Comparison of ENCODE assay signal across 24 cellular contexts in the genomic region with DNA sequence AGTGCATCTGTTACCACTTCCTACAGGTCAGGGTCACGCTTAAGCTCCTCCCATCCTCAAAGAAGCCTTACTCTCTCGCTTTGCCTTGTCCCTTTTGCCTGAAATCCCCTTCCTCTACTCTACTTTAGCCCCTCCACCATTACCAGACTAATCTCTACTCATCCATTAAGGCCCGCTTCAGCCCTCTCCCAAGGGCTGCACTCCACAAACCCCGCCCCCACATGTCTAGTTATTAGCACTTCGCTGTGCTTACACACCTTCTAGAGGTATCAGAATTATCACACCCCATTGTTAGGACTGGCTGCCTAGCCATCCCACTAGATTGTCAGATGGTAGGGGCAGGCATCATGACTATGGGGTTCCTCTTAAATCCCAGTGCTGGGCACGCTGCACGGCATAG.
DNase-seq lines count a peak whose midpoint lies in the region; ATAC-seq, FAIRE-seq and TF ChIP-seq lines count a peak whose summit lies in the region.
"Had no signal": no experiment of that assay in that cellular context is flagged by ENCODE, and none has a peak within 500 bp of the region (broad histone marks: within the 10 kb centered on the region; RNA-seq: fewer than 3 reads in every experiment).

No MANE protein-coding gene starts in this region.

- no peak overlapping the region for H3K9ac ChIP-seq in mesendoderm (ENCODE audit: low read length)
- H3K9ac ChIP-seq: GM23248, KMS-11 had no signal

- no peak overlapping the region for H3K27ac Mint-ChIP-seq in MCF 10A (ENCODE audit: low read depth, unreplicated experiment)
- H3K27ac Mint-ChIP-seq: IgD-negative memory B cell had no signal

- H4K8ac ChIP-seq in mesendoderm (ENCODE audit: low read depth, low read length) = peak overlapping the region; percentile 82

- H3K27ac ChIP-seq in A673 (ENCODE audit: low read depth, low read length, poor library complexity, severe bottlenecking) (peak overlapping the region; percentile 32), mesendoderm (ENCODE audit: low read depth, low read length) (no peak overlapping the region)
- H3K27ac ChIP-seq: GM23248, KMS-11, PC-9, SJCRH30 had no signal

- TF ChIP-seq CTCF in A673 (conservative IDR thresholded peaks at IDR 0.05; ENCODE audit: low read depth, low read length) (no peak), bronchial epithelial cell (IDR thresholded peaks at IDR 0.05; ENCODE audit: insufficient read depth, low read length, severe bottlenecking) (no peak), MCF 10A (IDR thresholded peaks at IDR 0.05; ENCODE audit: unreplicated experiment) (no peak)

- no peak overlapping the region for H3K23ac ChIP-seq in mesendoderm (ENCODE audit: low read length)

- H3K4me1 ChIP-seq in A673 (ENCODE audit: insufficient read depth, low read length, poor library complexity, severe bottlenecking) (peaks cover 59% of the 10 kb centered on the region), mesendoderm (ENCODE audit: control insufficient read depth, low read depth, low read length) (no peaks in the 10 kb centered on the region)
- H3K4me1 ChIP-seq: SJCRH30 had no signal

- H3K36me3 ChIP-seq in A673 (ENCODE audit: insufficient read depth, low read length, poor library complexity, severe bottlenecking) (no peaks in the 10 kb centered on the region), bronchial epithelial cell (ENCODE audit: control insufficient read depth, insufficient read depth, low read length) (no peaks in the 10 kb centered on the region), mesendoderm (ENCODE audit: control insufficient read depth, insufficient read depth, low read length) (no peaks in the 10 kb centered on the region)
- H3K36me3 ChIP-seq: SJCRH30 had no signal

- H2BK15ac ChIP-seq in mesendoderm (replicated peaks; ENCODE audit: low read depth) = no peak overlapping the region

- POLR2A ChIA-PET in A673 (lab: Charles Lee; ENCODE audit: low non-redundant PET) = no interaction called here
- POLR2A ChIA-PET in MCF 10A (lab: Yijun Ruan, JAX) = interaction anchor here (1.0 to 1.3 kb wide), 5 partner anchors 8 to 322 kb away, joined by 3 to 4 read pairs (median 4); no protein-coding TSS in a partner anchor

- H2BK120ac ChIP-seq in mesendoderm (ENCODE audit: low read depth, low read length) = no peak overlapping the region

- ATAC-seq in HG03135 (IDR thresholded peaks at IDR 0.05; ENCODE audit: unreplicated experiment) = no peak
- no peak for ATAC-seq in GM21786 (IDR thresholded peaks at IDR 0.05; ENCODE audit: unreplicated experiment)
- ATAC-seq: Right ventricle myocardium inferior, SK-N-SH treated with all-trans-retinoic acid at 6 μM for 48 hours had no signal

- H3K27me3 ChIP-seq in A673 (replicated peaks; ENCODE audit: insufficient read depth, low read depth, low read length, poor library complexity) (no peaks in the 10 kb centered on the region), bronchial epithelial cell (ENCODE audit: control insufficient read depth, insufficient read depth, low read length) (no peaks in the 10 kb centered on the region), mesendoderm (ENCODE audit: insufficient read depth, low read length, poor library complexity) (no peaks in the 10 kb centered on the region)

- H3K56ac ChIP-seq in mesendoderm (ENCODE audit: low read length) = no peak overlapping the region

- no peak overlapping the region for H3K4ac ChIP-seq in mesendoderm (ENCODE audit: low read depth, low read length)

- H3K9me3 ChIP-seq in A673 (ENCODE audit: low read depth, low read length, poor library complexity, severe bottlenecking) = no peaks in the 10 kb centered on the region
- H3K9me3 ChIP-seq: SJCRH30 had no signal

- H3K36me3 Mint-ChIP-seq in MCF 10A (ENCODE audit: insufficient read depth, unreplicated experiment) = no peaks in the 10 kb centered on the region
- H3K36me3 Mint-ChIP-seq: IgD-negative memory B cell had no signal

- no TSS peak for BruUV-seq in A673 (replicated peaks; lab: Mats Ljungman, UMichigan)
- BruUV-seq in MCF 10A (replicated peaks; lab: Mats Ljungman, UMichigan) = no TSS peak

- no peak overlapping the region for H3K18ac ChIP-seq in mesendoderm (ENCODE audit: low read length)

- H3K4me3 ChIP-seq in A673 (ENCODE audit: low read depth, low read length, poor library complexity, severe bottlenecking) (no peak overlapping the region), bronchial epithelial cell (ENCODE audit: low read depth, low read length) (no peak overlapping the region), mesendoderm (ENCODE audit: low read length) (no peak overlapping the region)
- H3K4me3 ChIP-seq: GM23248, PC-9, SJCRH30 had no signal

- H2BK5ac ChIP-seq in mesendoderm (ENCODE audit: low read length) = no peak overlapping the region

- CTCF ChIA-PET in A673 (lab: Charles Lee) (no interaction called here), MCF 10A (lab: Yijun Ruan, JAX) (interaction anchor here (0.6 to 2.2 kb wide), 11 partner anchors 13 to 494 kb away, joined by 3 to 8 read pairs (median 3); no protein-coding TSS in a partner anchor)

- DNase-seq in A673 (ENCODE audit: low spot score) (no peak), NCI-H82 (lab: John Stamatoyannopoulos, UW) (peak; percentile 96), bronchial epithelial cell (ENCODE audit: low read depth) (no peak), mesendoderm (no peak), NCI-H446 (lab: John Stamatoyannopoulos, UW) (no peak), MCF 10A (ENCODE audit: unreplicated experiment) (no peak)
- DNase-seq: 8988T, DMS153, DND-41, GM23248, NCI-H1092, NCI-H1436, NCI-H187 treated with DMSO at 0.1 percent for 48 hours, NCI-H2171 treated with DMSO at 0.1 percent for 48 hours, NCI-H345, NCI-H774, PC-9, SJCRH30 had no signal

- H3K4me1 Mint-ChIP-seq in MCF 10A (ENCODE audit: insufficient read depth, unreplicated experiment) = peaks cover 21% of the 10 kb centered on the region

- no peak overlapping the region for H4K5ac ChIP-seq in mesendoderm (ENCODE audit: low read length)

- H3K27me3 Mint-ChIP-seq in MCF 10A (ENCODE audit: insufficient read depth, unreplicated experiment) = no peaks in the 10 kb centered on the region
- H3K27me3 Mint-ChIP-seq: IgD-negative memory B cell had no signal

- FAIRE-seq in bronchial epithelial cell (lab: Jason Lieb, UNC) = peak; percentile 50

- H3K9me3 Mint-ChIP-seq in MCF 10A (ENCODE audit: unreplicated experiment) = no peaks in the 10 kb centered on the region
- H3K9me3 Mint-ChIP-seq: IgD-negative memory B cell had no signal

- intact Hi-C loops in A673 (cut with micrococcal nuclease; ENCODE audit: unreplicated experiment) (loop anchor here (10.0 kb wide), 2 partner anchors 349 to 499 kb away; no protein-coding TSS in a partner anchor), MCF 10A (cut with micrococcal nuclease) (no loop called here)

- no peaks in the 10 kb centered on the region for H3K79me2 ChIP-seq in mesendoderm (ENCODE audit: control insufficient read depth, insufficient read depth, low read length)

- no peak overlapping the region for H2AK5ac ChIP-seq in mesendoderm (ENCODE audit: low read length)

- WGBS in mesendoderm (ENCODE audit: extremely low coverage, insufficient coverage, low lambda C conversion rate) = no CpG with 5 or more reads among the region's 7 CpGs

- no peaks in the 10 kb centered on the region for H3K79me1 ChIP-seq in mesendoderm (ENCODE audit: low read length)

- no peak overlapping the region for H3K4me3 Mint-ChIP-seq in MCF 10A (ENCODE audit: unreplicated experiment)

- H3K4me2 ChIP-seq in mesendoderm (ENCODE audit: low read length) = no peak overlapping the region
- H3K4me2 ChIP-seq: KMS-11, PC-9 had no signal
